Comparison of ENCODE assay signal across 10 cellular contexts in genomic region chr3:53030864-53031445, GRCh38. TPM values are rescaled to one million over a fixed set of nuclear protein-coding genes. Genes with fewer than 3 reads are reported as not detected.
A peak's percentile ranks its signal among the peaks of the same experiment; 100 is the strongest.
DNase-seq lines count a peak whose midpoint lies in the region; ATAC-seq, FAIRE-seq and TF ChIP-seq lines count a peak whose summit lies in the region.
"Had no signal": no experiment of that assay in that cellular context is flagged by ENCODE, and none has a peak within 500 bp of the region (broad histone marks: within the 10 kb centered on the region; RNA-seq: fewer than 3 reads in every experiment).

No MANE protein-coding gene starts in this region.

- H3K27ac Mint-ChIP-seq in activated naive CD4-positive, alpha-beta T cell treated with anti-CD3 and anti-CD28 coated beads, Interleukin-2, amount 50 U/mL, for 72 hours = peak overlapping the region in 1 of 2 donors; percentile 53

- FAIRE-seq in GM18507 (lab: Jason Lieb, UNC) = peak; percentile 69

- TF ChIP-seq CTCF in psoas muscle (IDR thresholded peaks at IDR 0.05) = no peak

- no peaks in the 10 kb centered on the region for H3K9me3 ChIP-seq in psoas muscle
- H3K9me3 ChIP-seq: adrenal gland had no signal

- 85 to 89% (median 88%) methylated on average over 4 of the region's 4 CpGs for WGBS in psoas muscle, 3 donors

- no peak for DNase-seq in GM18507 (ENCODE audit: extremely low spot score, insufficient read length, low read depth)
- peak; percentile 7 for DNase-seq in T-helper 9 cell
- DNase-seq in activated naive CD4-positive, alpha-beta T cell treated with anti-CD3 and anti-CD28 coated beads, Interleukin-2, amount 50 U/mL, for 72 hours (ENCODE audit: low spot score in 2 of 2) = peak in 1 of 2 donors; percentile 27
- DNase-seq in stimulated activated CD4-positive, alpha-beta T cell treated with anti-CD3 and anti-CD28 coated beads, Interleukin-4, amount 100 ng/mL, for 24 hours = peak; percentile 47
- no peak for DNase-seq in NOMO-1 treated with DMSO at 0.1 percent for 48 hours (lab: John Stamatoyannopoulos, UW; ENCODE audit: unreplicated experiment)
- no peak for DNase-seq in psoas muscle
- DNase-seq in DMS53 treated with DMSO at 0.1 percent for 48 hours (lab: John Stamatoyannopoulos, UW; ENCODE audit: unreplicated experiment) = no peak
- DNase-seq: adrenal gland had no signal

- no peaks in the 10 kb centered on the region for H3K36me3 ChIP-seq in psoas muscle (ENCODE audit: insufficient read depth in 1 of 2, low read depth in 1 of 2)
- H3K36me3 ChIP-seq: adrenal gland had no signal

- peak; percentile 73 to 85 for ATAC-seq in activated naive CD4-positive, alpha-beta T cell treated with anti-CD3 and anti-CD28 coated beads, Interleukin-2, amount 50 U/mL, for 72 hours
- ATAC-seq in psoas muscle = no peak
- no peak for ATAC-seq in GM21576 (IDR thresholded peaks at IDR 0.05; ENCODE audit: unreplicated experiment)
- ATAC-seq: Panc1 had no signal

- peaks cover 8% of the 10 kb centered on the region for H3K4me1 ChIP-seq in psoas muscle

- no peak overlapping the region for H3K4me3 ChIP-seq in psoas muscle
- H3K4me3 ChIP-seq: adrenal gland had no signal

- no peaks in the 10 kb centered on the region for H3K36me3 Mint-ChIP-seq in activated naive CD4-positive, alpha-beta T cell treated with anti-CD3 and anti-CD28 coated beads, Interleukin-2, amount 50 U/mL, for 72 hours

- H3K27ac ChIP-seq in psoas muscle = no peak overlapping the region
- H3K27ac ChIP-seq: adrenal gland had no signal

- intact Hi-C loops in psoas muscle (cut with DNase I) = no loop called here

- H3K27me3 ChIP-seq in psoas muscle (ENCODE audit: insufficient read depth in 3 of 3, low read length in 2 of 3) = no peaks in the 10 kb centered on the region
- H3K27me3 ChIP-seq: adrenal gland had no signal

- no peaks in the 10 kb centered on the region for H3K9me3 Mint-ChIP-seq in activated naive CD4-positive, alpha-beta T cell treated with anti-CD3 and anti-CD28 coated beads, Interleukin-2, amount 50 U/mL, for 72 hours

RNA-seq across cellular contexts. Expression of gene SFMBT1, which starts 14.9 kb away (rescaled TPM):
- 10 to 100 TPM; 19.6 to 23.3 TPM for total RNA-seq in activated naive CD4-positive, alpha-beta T cell treated with anti-CD3 and anti-CD28 coated beads, Interleukin-2, amount 50 U/mL, for 72 hours
- 10 to 100 TPM; 16.0 to 25.0 (median 16.8) TPM for total RNA-seq in psoas muscle
- 10 to 100 TPM in 1 of 3 donors, 1 to 10 TPM in 2; 6.7 to 20.6 (median 6.9) TPM for polyA plus RNA-seq in psoas muscle

Comparison
In these comparisons a context has a peak if more than half of its experiments do, and no peak if none do; other contexts are left out.
1. DNase-seq: peak in T-helper 9 cell (single experiment) and stimulated activated CD4-positive, alpha-beta T cell treated with anti-CD3 and anti-CD28 coated beads, Interleukin-4, amount 100 ng/mL, for 24 hours (single experiment); none in GM18507 (single experiment), NOMO-1 treated with DMSO at 0.1 percent for 48 hours (single experiment), psoas muscle (0 of 2) and DMS53 treated with DMSO at 0.1 percent for 48 hours (single experiment).
2. ATAC-seq: peak in activated naive CD4-positive, alpha-beta T cell treated with anti-CD3 and anti-CD28 coated beads, Interleukin-2, amount 50 U/mL, for 72 hours (2 of 2); none in psoas muscle (0 of 4) and GM21576 (single experiment).